In the genomic region with DNA sequence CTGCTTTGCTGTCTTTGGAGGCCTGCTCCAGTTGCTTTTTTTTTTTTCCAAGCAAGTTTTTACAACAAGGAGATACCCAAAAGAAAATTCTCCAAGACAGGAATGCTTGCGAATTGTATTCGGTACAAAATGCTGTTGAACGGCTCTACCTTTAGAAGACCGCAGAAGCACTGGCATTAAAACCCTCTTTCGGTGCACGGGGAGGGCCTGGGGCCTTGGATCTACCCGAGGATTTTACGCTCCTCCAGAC, we compare ENCODE assay signal across 8 cellular contexts. TPM values are rescaled to one million over a fixed set of nuclear protein-coding genes. Genes with fewer than 3 reads are reported as not detected.
A peak's percentile ranks its signal among the peaks of the same experiment; 100 is the strongest.
DNase-seq lines count a peak whose midpoint lies in the region; ATAC-seq and TF ChIP-seq lines count a peak whose summit lies in the region.

No MANE protein-coding gene starts in this region.

- TF ChIP-seq CTCF in esophagus squamous epithelium (IDR thresholded peaks at IDR 0.05) (no peak), prostate gland (IDR thresholded peaks at IDR 0.05) (no peak)

- intact Hi-C loops in esophagus squamous epithelium (cut with DNase I) (no loop called here), prostate gland (cut with DNase I) (no loop called here)

- H3K27me3 ChIP-seq in SJSA1 (replicated peaks) (no peaks in the 10 kb centered on the region), esophagus squamous epithelium (peaks cover 0 to 27% (median 0%) of the 10 kb centered on the region in 4 donors), prostate gland (replicated peaks; ENCODE audit: insufficient read depth) (no peaks in the 10 kb centered on the region)

- peaks cover 22% of the 10 kb centered on the region for H3K4me1 ChIP-seq in SJSA1 (replicated peaks)
- peaks cover 3 to 52% (median 22%) of the 10 kb centered on the region in 3 donors for H3K4me1 ChIP-seq in esophagus squamous epithelium
- no peaks in the 10 kb centered on the region for H3K4me1 ChIP-seq in prostate gland (replicated peaks)

- H3K9me3 ChIP-seq in SJSA1 (replicated peaks) (no peaks in the 10 kb centered on the region), esophagus squamous epithelium (no peaks in the 10 kb centered on the region), prostate gland (no peaks in the 10 kb centered on the region)

- TF ChIP-seq POLR2A in esophagus squamous epithelium (IDR thresholded peaks at IDR 0.05) (no peak), prostate gland (IDR thresholded peaks at IDR 0.05) (no peak)

- peak overlapping the region; percentile 94 for H3K4me3 ChIP-seq in GM08714 (ENCODE audit: low read length)
- H3K4me3 ChIP-seq in SJSA1, result peak overlapping the region; percentile 95
- peak overlapping the region; percentile 73 to 97 (median 94) for H3K4me3 ChIP-seq in esophagus squamous epithelium
- H3K4me3 ChIP-seq in prostate gland, result peak overlapping the region; percentile 90 to 97

- ATAC-seq in HG03442 (IDR thresholded peaks at IDR 0.05; ENCODE audit: unreplicated experiment) (no peak), GM21381 (IDR thresholded peaks at IDR 0.05; ENCODE audit: unreplicated experiment) (no peak)

- 26 to 33% methylated on average over 6 to 8 of the region's 8 CpGs for WGBS in esophagus squamous epithelium, 2 donors
- WGBS in prostate gland, result 23% methylated on average over 8 of the region's 8 CpGs

- H3K36me3 ChIP-seq in SJSA1 (peaks cover 17% of the 10 kb centered on the region), esophagus squamous epithelium (peaks cover 0 to 8% (median 0%) of the 10 kb centered on the region in 3 donors), prostate gland (no peaks in the 10 kb centered on the region)

- DNase-seq in SJSA1 (ENCODE audit: low read depth in 1 of 2, low spot score in 2 of 2), result no peak
- DNase-seq in esophagus squamous epithelium (lab: John Stamatoyannopoulos, UW), result no peak
- no peak for DNase-seq in prostate gland (ENCODE audit: low spot score)
- no peak for DNase-seq in EL
- no peak for DNase-seq in NCI-H774 (lab: John Stamatoyannopoulos, UW)

- H3K27ac ChIP-seq in SJSA1, result no peak overlapping the region
- H3K27ac ChIP-seq in esophagus squamous epithelium, result peak overlapping the region; percentile 83 to 91 (median 88)
- H3K27ac ChIP-seq in prostate gland, result peak overlapping the region; percentile 84 to 85

RNA-seq across cellular contexts. Expression of a gene that starts 1.3 kb away (rescaled TPM):
- total RNA-seq in SJSA1 (2014; rRNA removed; shearing (Covaris generic)), result 22.8 and 60.0 TPM in 2 replicates
- total RNA-seq in esophagus squamous epithelium, result 10 to 100 TPM; 11.4 to 42.5 (median 26.8) TPM
- 10 to 100 TPM; 38.7 to 99.4 TPM for total RNA-seq in prostate gland
